In genomic region chr3:30768703-30769550, GRCh38 we compare ENCODE assay signal across 9 cellular contexts.
DNase-seq lines count a peak whose midpoint lies in the region; ATAC-seq and TF ChIP-seq lines count a peak whose summit lies in the region.
"Had no signal": no experiment of that assay in that cellular context is flagged by ENCODE, and none has a peak within 500 bp of the region (broad histone marks: within the 10 kb centered on the region; RNA-seq: fewer than 3 reads in every experiment).

No MANE protein-coding gene starts in this region.

- H3K27ac ChIP-seq in KMS-11 (no peak overlapping the region), SU-DHL-6 (ENCODE audit: low read depth, low read length) (no peak overlapping the region), right cardiac atrium (ENCODE audit: low read length) (no peak overlapping the region)
- H3K27ac ChIP-seq: neutrophil had no signal

- H3K9me3 ChIP-seq in SU-DHL-6 (ENCODE audit: insufficient read depth, low read length) (no peaks in the 10 kb centered on the region), adipocyte (ENCODE audit: control insufficient read depth, low read length) (no peaks in the 10 kb centered on the region), right cardiac atrium (ENCODE audit: control insufficient read depth, low read length) (no peaks in the 10 kb centered on the region)
- H3K9me3 ChIP-seq: neutrophil had no signal

- H3F3A ChIP-seq in SU-DHL-6 (ENCODE audit: insufficient read depth): no peaks in the 10 kb centered on the region

- ATAC-seq in right cardiac atrium: peak; percentile 16 to 23
- peak; percentile 53 for ATAC-seq in sciatic nerve

- H3K9me2 ChIP-seq in SU-DHL-6 (replicated peaks; ENCODE audit: insufficient read depth, low read length): no peaks in the 10 kb centered on the region

- H4K20me1 ChIP-seq in KMS-11 (ENCODE audit: insufficient read depth) (no peaks in the 10 kb centered on the region), SU-DHL-6 (ENCODE audit: low read depth, low read length) (no peaks in the 10 kb centered on the region)

- H3K4me1 ChIP-seq in KMS-11 (ENCODE audit: low read depth, poor library complexity, severe bottlenecking) (no peaks in the 10 kb centered on the region), adipocyte (ENCODE audit: control insufficient read depth, insufficient read depth, low read length) (peaks cover 17% of the 10 kb centered on the region), right cardiac atrium (ENCODE audit: control insufficient read depth, insufficient read depth, low read length) (peaks cover 3% of the 10 kb centered on the region)

- no peak overlapping the region for H3K9ac ChIP-seq in KMS-11
- no peak overlapping the region for H3K9ac ChIP-seq in SU-DHL-6 (ENCODE audit: low read length)
- no peak overlapping the region for H3K9ac ChIP-seq in adipocyte (ENCODE audit: low read length)

- 59% methylated on average over 9 of the region's 9 CpGs for WGBS in right cardiac atrium

- H3K4me3 ChIP-seq in KMS-11 (IDR thresholded peaks at IDR 0.05; ENCODE audit: insufficient read depth, low read depth, low read length) (no peak overlapping the region), SU-DHL-6 (ENCODE audit: insufficient read depth, low read length, poor library complexity, severe bottlenecking) (no peak overlapping the region), adipocyte (ENCODE audit: low read length) (no peak overlapping the region), right cardiac atrium (ENCODE audit: low read length) (no peak overlapping the region)

- peak; percentile 20 to 37 for DNase-seq in SHP77 (lab: John Stamatoyannopoulos, UW)
- DNase-seq in SHP77 treated with DMSO at 0.1 percent for 48 hours (lab: John Stamatoyannopoulos, UW): no peak
- peak; percentile 84 for DNase-seq in adipocyte (ENCODE audit: low read depth)
- peak; percentile 78 to 93 (median 86) for DNase-seq in right cardiac atrium
- DNase-seq in sciatic nerve (ENCODE audit: low spot score): peak; percentile 86
- no peak for DNase-seq in HPDE6-E6E7 (ENCODE audit: extremely low spot score)

- H3K27me3 ChIP-seq in KMS-11 (ENCODE audit: insufficient read depth, low read depth) (no peaks in the 10 kb centered on the region), SU-DHL-6 (ENCODE audit: low read length) (no peaks in the 10 kb centered on the region), adipocyte (replicated peaks; ENCODE audit: control insufficient read depth, insufficient read depth, low read length) (no peaks in the 10 kb centered on the region), right cardiac atrium (ENCODE audit: control insufficient read depth, insufficient read depth) (no peaks in the 10 kb centered on the region)
- H3K27me3 ChIP-seq: neutrophil had no signal

- H3K79me2 ChIP-seq in KMS-11 (ENCODE audit: insufficient read depth, low read depth) (no peaks in the 10 kb centered on the region), SU-DHL-6 (ENCODE audit: insufficient read depth, low read length) (no peaks in the 10 kb centered on the region)

- H3K36me3 ChIP-seq in KMS-11 (ENCODE audit: insufficient read depth): no peaks in the 10 kb centered on the region
- H3K36me3 ChIP-seq in SU-DHL-6 (ENCODE audit: low read length): no peaks in the 10 kb centered on the region
- H3K36me3 ChIP-seq in adipocyte (ENCODE audit: control insufficient read depth, insufficient read depth, low read length, severe bottlenecking): no peaks in the 10 kb centered on the region
- H3K36me3 ChIP-seq: neutrophil had no signal

- H2AFZ ChIP-seq in KMS-11 (ENCODE audit: low read depth) (no peak overlapping the region), SU-DHL-6 (ENCODE audit: low read depth, low read length, severe bottlenecking) (no peak overlapping the region)

- intact Hi-C loops in right cardiac atrium (cut with DNase I): loop anchor here in 3 of 4 donors (5.0 kb wide), 1 partner anchor 363 kb away; no protein-coding TSS in a partner anchor
- intact Hi-C loops in sciatic nerve (cut with DNase I): loop anchor here (5.0 kb wide), 1 partner anchor 368 kb away; no protein-coding TSS in a partner anchor

- peak; percentile 60 for TF ChIP-seq CTCF in KMS-11 (conservative IDR thresholded peaks at IDR 0.05; ENCODE audit: low read depth, low read length)
- peak; percentile 65 for TF ChIP-seq CTCF in SU-DHL-6 (IDR thresholded peaks at IDR 0.05; ENCODE audit: insufficient read depth, low read length, poor library complexity, severe bottlenecking)

- H3K4me2 ChIP-seq in KMS-11: no peak overlapping the region
- H3K4me2 ChIP-seq in SU-DHL-6 (ENCODE audit: low read depth, low read length, poor library complexity, severe bottlenecking): no peak overlapping the region

Comparison
In these comparisons a context has a peak if more than half of its experiments do, and no peak if none do; other contexts are left out.
1. DNase-seq: peak in SHP77 (2 of 2), adipocyte (single experiment), right cardiac atrium (3 of 3) and sciatic nerve (single experiment); none in SHP77 treated with DMSO at 0.1 percent for 48 hours (single experiment) and HPDE6-E6E7 (single experiment).